9 cellular contexts compared by ENCODE assay signal in the genomic region with DNA sequence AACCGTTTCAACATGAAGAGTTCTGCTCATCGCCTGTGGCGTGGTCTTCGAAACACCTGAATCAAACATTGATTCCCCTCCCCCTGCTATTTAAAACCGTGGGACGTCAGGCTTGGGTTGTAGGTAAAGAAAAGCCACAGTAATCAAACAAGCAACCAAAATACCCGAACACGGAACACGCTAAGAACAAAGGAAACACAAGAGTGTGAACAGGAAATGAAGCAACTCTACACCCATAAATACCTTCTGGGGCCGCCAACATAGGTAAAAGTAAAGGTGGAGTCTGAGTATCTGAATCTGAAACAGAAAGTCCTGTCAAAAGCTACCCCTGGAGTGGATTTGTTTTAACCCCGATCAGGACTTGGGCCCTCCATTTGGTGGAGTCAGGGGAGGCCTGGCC. TPM values are rescaled to one million over a fixed set of nuclear protein-coding genes. Genes with fewer than 3 reads are reported as not detected.
DNase-seq lines count a peak whose midpoint lies in the region; ATAC-seq and TF ChIP-seq lines count a peak whose summit lies in the region.
"Not testable (repeated sequence)": the region's sequence is repeated elsewhere in the genome, so short reads cannot be mapped to it uniquely, and the experiment has no call there.
"Had no signal": no experiment of that assay in that cellular context is flagged by ENCODE, and none has a peak within 500 bp of the region (broad histone marks: within the 10 kb centered on the region; RNA-seq: fewer than 3 reads in every experiment).

No MANE protein-coding gene starts in this region.

- DNase-seq in HFF-Myc (ENCODE audit: extremely low read depth, low read depth); foreskin fibroblast: not testable (repeated sequence)
- peak in 33 of 34 experiments; percentile 28 to 86 (median 65) for DNase-seq in T-cell
- peak; percentile 12 for DNase-seq in activated T-cell treated with anti-CD3 and anti-CD28 coated beads for 24 hours (ENCODE audit: low read depth)
- DNase-seq in naive thymus-derived CD8-positive, alpha-beta T cell, result peak; percentile 12 to 90 (median 74)
- peak; percentile 14 to 21 for DNase-seq in stimulated activated CD4-positive, alpha-beta T cell treated with anti-CD3 and anti-CD28 coated beads, Interleukin-2, amount 100 ng/mL, for 48 hours

- ATAC-seq in T-cell (replicated peaks in 1 of 4); naive thymus-derived CD8-positive, alpha-beta T cell: not testable (repeated sequence)

- H3K27ac Mint-ChIP-seq in T-cell (peak overlapping the region; percentile 95 to 96), brain (peak overlapping the region; percentile 70 to 95 (median 87))
- peak overlapping the region; percentile 77 to 99 (median 98) for H3K27ac Mint-ChIP-seq in naive thymus-derived CD8-positive, alpha-beta T cell

- H3K4me3 ChIP-seq in HFF-Myc (replicated peaks; ENCODE audit: low read depth, low read length) (peak overlapping the region; percentile 35), foreskin fibroblast (ENCODE audit: low read depth in 1 of 2, low read length in 2 of 2) (peak overlapping the region; percentile 47 to 49)

- not testable (repeated sequence) for H3K9me3 Mint-ChIP-seq in T-cell; brain; naive thymus-derived CD8-positive, alpha-beta T cell

- POLR2A ChIA-PET in T-cell (lab: Charles Lee), result not testable (repeated sequence)
- POLR2A ChIA-PET in naive thymus-derived CD8-positive, alpha-beta T cell (lab: Charles Lee), result interaction anchor here (0.6 kb wide), 1 partner anchor 86 kb away, joined by 4 read pairs; no protein-coding TSS in a partner anchor

- not testable (repeated sequence) for TF ChIP-seq CTCF in 22Rv1 (IDR thresholded peaks at IDR 0.05); HFF-Myc (IDR thresholded peaks at IDR 0.05; ENCODE audit: low read depth, low read length, missing control alignments); brain (conservative IDR thresholded peaks at IDR 0.05); foreskin fibroblast (IDR thresholded peaks at IDR 0.05; ENCODE audit: low read depth, low read length)

- H3K27ac ChIP-seq in 22Rv1, result peak overlapping the region; percentile 38

- H3K4me1 Mint-ChIP-seq in T-cell; brain; naive thymus-derived CD8-positive, alpha-beta T cell: not testable (repeated sequence)

- H3K4me3 Mint-ChIP-seq in T-cell, result peak overlapping the region; percentile 78 to 94 (median 87)
- peak overlapping the region; percentile 85 to 93 (median 89) for H3K4me3 Mint-ChIP-seq in brain
- H3K4me3 Mint-ChIP-seq in naive thymus-derived CD8-positive, alpha-beta T cell, result peak overlapping the region; percentile 81 to 98 (median 92)

- CTCF ChIA-PET in T-cell (lab: Charles Lee), result not testable (repeated sequence)

- not testable (repeated sequence) for H3K36me3 Mint-ChIP-seq in T-cell; brain; naive thymus-derived CD8-positive, alpha-beta T cell

- not testable (repeated sequence) for H3K27me3 Mint-ChIP-seq in T-cell; brain; naive thymus-derived CD8-positive, alpha-beta T cell

RNA-seq across cellular contexts. Expression of a gene that starts 24.7 kb away (rescaled TPM):
- total RNA-seq in T-cell, result 1 to 10 TPM in 3 of 5 donors, under 1 TPM in 2; 0.40 to 2.1 (median 2.0) TPM
- polyA plus RNA-seq in brain (ENCODE audit: insufficient read depth, low read depth, low replicate concordance), result not detected
- 1 to 10 TPM; 2.6 to 3.0 TPM for total RNA-seq in naive thymus-derived CD8-positive, alpha-beta T cell
- polyA plus RNA-seq in naive thymus-derived CD8-positive, alpha-beta T cell, result under 1 TPM; 0.06 to 0.10 (median 0.08) TPM
- total RNA-seq: lower leg skin had no signal
